9 cellular contexts compared by ENCODE assay signal in genomic region chr3:88433572-88433971, GRCh38.
A peak's percentile ranks its signal among the peaks of the same experiment; 100 is the strongest.
DNase-seq lines count a peak whose midpoint lies in the region; ATAC-seq and FAIRE-seq lines count a peak whose summit lies in the region.
"Had no signal": no experiment of that assay in that cellular context is flagged by ENCODE, and none has a peak within 500 bp of the region (broad histone marks: within the 10 kb centered on the region; RNA-seq: fewer than 3 reads in every experiment).

No MANE protein-coding gene starts in this region.

- peak; percentile 49 for FAIRE-seq in GM19239 (lab: Jason Lieb, UNC)

- no peaks in the 10 kb centered on the region for H3K36me3 Mint-ChIP-seq in activated T-cell treated with anti-CD3 and anti-CD28 coated beads, Interleukin-2, amount 50 U/mL, for 24 hours (ENCODE audit: low read depth)

- DNase-seq in AG20443 (ENCODE audit: low spot score) (peak; percentile 8), GM19239 (ENCODE audit: insufficient read length, low spot score) (peak; percentile 20), NCI-H446 treated with DMSO at 0.1 percent for 48 hours (lab: John Stamatoyannopoulos, UW) (peak; percentile 38), NCI-H2227 treated with DMSO at 0.1 percent for 48 hours (lab: John Stamatoyannopoulos, UW) (no peak), activated gamma-delta T cell (lab: John Stamatoyannopoulos, UW) (no peak), kidney tubule cell (ENCODE audit: low spot score) (no peak)
- no peak for DNase-seq in activated T-cell treated with anti-CD3 and anti-CD28 coated beads, Interleukin-2, amount 50 U/mL, for 24 hours
- DNase-seq: SIG-M5 had no signal

- peak; percentile 98 for ATAC-seq in HG02943 (IDR thresholded peaks at IDR 0.05; ENCODE audit: low read depth, unreplicated experiment)

- H3K4me1 Mint-ChIP-seq in activated T-cell treated with anti-CD3 and anti-CD28 coated beads, Interleukin-2, amount 50 U/mL, for 24 hours (ENCODE audit: low read depth) = no peaks in the 10 kb centered on the region

- no peaks in the 10 kb centered on the region for H3K9me3 Mint-ChIP-seq in activated T-cell treated with anti-CD3 and anti-CD28 coated beads, Interleukin-2, amount 50 U/mL, for 24 hours

- H3K27ac Mint-ChIP-seq in activated T-cell treated with anti-CD3 and anti-CD28 coated beads, Interleukin-2, amount 50 U/mL, for 24 hours = no peak overlapping the region

- H3K27me3 Mint-ChIP-seq in activated T-cell treated with anti-CD3 and anti-CD28 coated beads, Interleukin-2, amount 50 U/mL, for 24 hours = no peaks in the 10 kb centered on the region

- H3K4me3 Mint-ChIP-seq in activated T-cell treated with anti-CD3 and anti-CD28 coated beads, Interleukin-2, amount 50 U/mL, for 24 hours = no peak overlapping the region

Comparison
In these comparisons a context has a peak if more than half of its experiments do, and no peak if none do; other contexts are left out.
1. DNase-seq: peak in AG20443 (single experiment), GM19239 (single experiment) and NCI-H446 treated with DMSO at 0.1 percent for 48 hours (single experiment); none in activated T-cell treated with anti-CD3 and anti-CD28 coated beads, Interleukin-2, amount 50 U/mL, for 24 hours (single experiment), NCI-H2227 treated with DMSO at 0.1 percent for 48 hours (single experiment), activated gamma-delta T cell (single experiment) and kidney tubule cell (single experiment).